Comparison of ENCODE assay signal across 11 cellular contexts in genomic region chrX:31279359-31279758, GRCh38.
DNase-seq lines count a peak whose midpoint lies in the region; ATAC-seq and TF ChIP-seq lines count a peak whose summit lies in the region.
"Had no signal": no experiment of that assay in that cellular context is flagged by ENCODE, and none has a peak within 500 bp of the region (broad histone marks: within the 10 kb centered on the region; RNA-seq: fewer than 3 reads in every experiment).

No MANE protein-coding gene starts in this region.

- H3K27me3 ChIP-seq in PC-3 (ENCODE audit: low read length), result no peaks in the 10 kb centered on the region
- H3K27me3 ChIP-seq: colonic mucosa had no signal

- H3K4me3 Mint-ChIP-seq in type B pancreatic cell (no peak overlapping the region), CD14-positive monocyte (no peak overlapping the region)
- H3K4me3 Mint-ChIP-seq: IgD-negative memory B cell had no signal

- H3K4me3 ChIP-seq in PC-3 (ENCODE audit: low read length) (no peak overlapping the region), fibroblast of pulmonary artery (replicated peaks; ENCODE audit: low read depth, low read length) (no peak overlapping the region)
- H3K4me3 ChIP-seq: colonic mucosa had no signal

- no peak overlapping the region for H2AFZ ChIP-seq in PC-3 (ENCODE audit: low read length)

- no peaks in the 10 kb centered on the region for H3K79me2 ChIP-seq in PC-3 (ENCODE audit: low read length)

- CTCF ChIA-PET in PC-3 (lab: Charles Lee), result no interaction called here

- no peaks in the 10 kb centered on the region for H3K27me3 Mint-ChIP-seq in type B pancreatic cell
- H3K27me3 Mint-ChIP-seq in CD14-positive monocyte (ENCODE audit: low read depth in 3 of 3), result peaks cover 0 to 2% (median 2%) of the 10 kb centered on the region in 3 donors
- H3K27me3 Mint-ChIP-seq: IgD-negative memory B cell had no signal

- POLR2A ChIA-PET in PC-3 (lab: Charles Lee; ENCODE audit: unreplicated experiment), result no interaction called here

- H3F3A ChIP-seq in PC-3 (ENCODE audit: low read length, unreplicated experiment), result no peaks in the 10 kb centered on the region

- H3K4me1 ChIP-seq in PC-3 (ENCODE audit: insufficient read depth, low read length), result no peaks in the 10 kb centered on the region
- H3K4me1 ChIP-seq: colonic mucosa had no signal

- peak; percentile 17 for DNase-seq in SHP77 (lab: John Stamatoyannopoulos, UW)
- no peak for DNase-seq in SHP77 treated with DMSO at 0.1 percent for 48 hours (lab: John Stamatoyannopoulos, UW)
- DNase-seq in PC-3, result peak; percentile 3
- DNase-seq in fibroblast of pulmonary artery (ENCODE audit: low read depth), result peak; percentile 45
- no peak for DNase-seq in type B pancreatic cell (ENCODE audit: extremely low spot score, unreplicated experiment)
- no peak for DNase-seq in RPMI8226
- no peak for DNase-seq in CD14-positive monocyte (ENCODE audit: low spot score)
- DNase-seq in GM20000 (ENCODE audit: low spot score), result no peak
- DNase-seq: activated CD8-positive, alpha-beta memory T cell treated with anti-CD3 and anti-CD28 coated beads, Interleukin-2, amount 50 U/mL, for 48 hours; colonic mucosa had no signal

- H3K9me3 ChIP-seq in PC-3 (ENCODE audit: low read length), result no peaks in the 10 kb centered on the region
- H3K9me3 ChIP-seq: colonic mucosa had no signal

- no peaks in the 10 kb centered on the region for H3K36me3 ChIP-seq in PC-3 (ENCODE audit: low read depth, low read length)
- H3K36me3 ChIP-seq: colonic mucosa had no signal

- H3K9ac ChIP-seq in PC-3 (ENCODE audit: low read length), result no peak overlapping the region

- H3K9me3 Mint-ChIP-seq in type B pancreatic cell (no peaks in the 10 kb centered on the region), CD14-positive monocyte (peaks cover 0 to 2% (median 0%) of the 10 kb centered on the region in 7 donors)

- no peak for ATAC-seq in PC-3

- BruUV-seq in PC-3 (replicated peaks; lab: Mats Ljungman, UMichigan), result no TSS peak

- TF ChIP-seq CTCF in PC-3 (conservative IDR thresholded peaks at IDR 0.05; ENCODE audit: low read depth, low read length) (peak; percentile 42), fibroblast of pulmonary artery (IDR thresholded peaks at IDR 0.05; ENCODE audit: low read length, missing control alignments) (peak; percentile 44), type B pancreatic cell (conservative IDR thresholded peaks at IDR 0.05) (peak; percentile 42), CD14-positive monocyte (IDR thresholded peaks at IDR 0.05) (no peak), GM20000 (IDR thresholded peaks at IDR 0.05; ENCODE audit: extremely low read depth, missing control alignments) (no peak)

- H3K4me1 Mint-ChIP-seq in type B pancreatic cell (ENCODE audit: unreplicated experiment), result peaks cover under 1% of the 10 kb centered on the region
- no peaks in the 10 kb centered on the region for H3K4me1 Mint-ChIP-seq in CD14-positive monocyte
- H3K4me1 Mint-ChIP-seq: IgD-negative memory B cell had no signal

- H3K36me3 Mint-ChIP-seq in type B pancreatic cell (no peaks in the 10 kb centered on the region), CD14-positive monocyte (no peaks in the 10 kb centered on the region)

- no peak overlapping the region for H3K4me2 ChIP-seq in PC-3 (ENCODE audit: low read length)

- H3K9me2 ChIP-seq in PC-3 (replicated peaks; ENCODE audit: low read length), result no peaks in the 10 kb centered on the region

- H3K27ac Mint-ChIP-seq in type B pancreatic cell (no peak overlapping the region), CD14-positive monocyte (no peak overlapping the region)
- H3K27ac Mint-ChIP-seq: IgD-negative memory B cell had no signal

- no peak overlapping the region for H3K27ac ChIP-seq in PC-3 (ENCODE audit: low read length)
- H3K27ac ChIP-seq: colonic mucosa had no signal

- no peaks in the 10 kb centered on the region for H4K20me1 ChIP-seq in PC-3 (ENCODE audit: low read length)

- intact Hi-C loops in PC-3 (cut with micrococcal nuclease), result no loop called here
- intact Hi-C loops in CD14-positive monocyte (cut with micrococcal nuclease), result no loop called here

Comparison
In these comparisons a context has a peak if more than half of its experiments do, and no peak if none do; other contexts are left out.
1. DNase-seq: peak in SHP77 (2 of 2), PC-3 (single experiment) and fibroblast of pulmonary artery (single experiment); none in SHP77 treated with DMSO at 0.1 percent for 48 hours (single experiment), type B pancreatic cell (single experiment), RPMI8226 (single experiment), CD14-positive monocyte (single experiment) and GM20000 (single experiment).
2. CTCF ChIP-seq: peak in PC-3 (single experiment), fibroblast of pulmonary artery (single experiment) and type B pancreatic cell (single experiment); none in CD14-positive monocyte (single experiment) and GM20000 (single experiment).